23 cellular contexts compared by ENCODE assay signal in genomic region chr18:49795612-49796552, GRCh38. TPM values are rescaled to one million over a fixed set of nuclear protein-coding genes. Genes with fewer than 3 reads are reported as not detected.
A peak's percentile ranks its signal among the peaks of the same experiment; 100 is the strongest.
DNase-seq lines count a peak whose midpoint lies in the region; ATAC-seq, FAIRE-seq and TF ChIP-seq lines count a peak whose summit lies in the region.
"Had no signal": no experiment of that assay in that cellular context is flagged by ENCODE, and none has a peak within 500 bp of the region (broad histone marks: within the 10 kb centered on the region; RNA-seq: fewer than 3 reads in every experiment).

No MANE protein-coding gene starts in this region.

- CTCF ChIA-PET in SK-N-SH (lab: Yijun Ruan, JAX), result interaction anchor here (0.7 to 2.0 kb wide), 2 partner anchors 11 to 27 kb away, joined by 3 to 8 read pairs; no protein-coding TSS in a partner anchor

- H3K9me3 Mint-ChIP-seq in activated naive CD8-positive, alpha-beta T cell treated with anti-CD3 and anti-CD28 coated beads, Interleukin-2, amount 10 ng/mL, durations not matched to agents 7 days and 5 days, result no peaks in the 10 kb centered on the region
- H3K9me3 Mint-ChIP-seq: HFFc6; T-helper 1 cell treated with Interleukin-12 subunit alpha and Interleukin-12 subunit beta and Interleukin-4 antibody, amounts not matched to agents 30 μg/mL and 1 μg/mL, for 36 hours had no signal

- no peak overlapping the region; a peak in 1 of 4 replicates for H3K27ac ChIP-seq in SK-N-SH (ENCODE audit: low read depth in 2 of 2, low read length in 1 of 2)
- H3K27ac ChIP-seq in GM23248, result no peak overlapping the region
- H3K27ac ChIP-seq: 22Rv1, thoracic aorta had no signal

- peaks cover 20% of the 10 kb centered on the region for H3K4me1 Mint-ChIP-seq in activated naive CD8-positive, alpha-beta T cell treated with anti-CD3 and anti-CD28 coated beads, Interleukin-2, amount 10 ng/mL, durations not matched to agents 7 days and 5 days

- H3F3A ChIP-seq in SK-N-SH (replicated peaks; ENCODE audit: insufficient read depth), result peaks cover 12% of the 10 kb centered on the region
- H3F3A ChIP-seq in GM23248 (ENCODE audit: insufficient read depth), result no peaks in the 10 kb centered on the region

- no peak for DNase-seq in SK-N-SH
- peak; percentile 21 for DNase-seq in GM23248
- DNase-seq in activated naive CD8-positive, alpha-beta T cell treated with anti-CD3 and anti-CD28 coated beads, Interleukin-2, amount 10 ng/mL, durations not matched to agents 7 days and 5 days, result no peak
- DNase-seq in kidney glomerular epithelial cell (lab: John Stamatoyannopoulos, UW), result peak; percentile 9
- no peak for DNase-seq in GM19239 (ENCODE audit: insufficient read length, low spot score)
- DNase-seq in NCI-H510A treated with DMSO at 0.1 percent for 48 hours (lab: John Stamatoyannopoulos, UW), result no peak
- DNase-seq: activated CD4-positive, CD25-positive, alpha-beta regulatory T cell treated with anti-CD3 and anti-CD28 coated beads, Interleukin-2, amount 50 U/mL, for 72 hours; erythroblast; HFFc6; Kasumi-1; NCI-H146; NCI-H446; NCI-H82; stimulated activated CD4-positive, alpha-beta T cell treated with anti-CD3 and anti-CD28 coated beads, Interleukin-15, amount 100 ng/mL, for 24 hours; stimulated activated naive CD4-positive, alpha-beta T cell had no signal

- no peaks in the 10 kb centered on the region for H3K27me3 Mint-ChIP-seq in activated naive CD8-positive, alpha-beta T cell treated with anti-CD3 and anti-CD28 coated beads, Interleukin-2, amount 10 ng/mL, durations not matched to agents 7 days and 5 days
- H3K27me3 Mint-ChIP-seq: progenitor cell of endocrine pancreas had no signal

- H3K4me2 ChIP-seq in SK-N-SH, result no peak overlapping the region
- no peak overlapping the region for H3K4me2 ChIP-seq in GM23248 (ENCODE audit: unreplicated experiment)

- H3K4me3 Mint-ChIP-seq in activated naive CD8-positive, alpha-beta T cell treated with anti-CD3 and anti-CD28 coated beads, Interleukin-2, amount 10 ng/mL, durations not matched to agents 7 days and 5 days, result peak overlapping the region; percentile 30
- H3K4me3 Mint-ChIP-seq: HFFc6; T-helper 1 cell treated with Interleukin-12 subunit alpha and Interleukin-12 subunit beta and Interleukin-4 antibody, amounts not matched to agents 30 μg/mL and 1 μg/mL, for 36 hours had no signal

- no peak for TF ChIP-seq RAD21 in SK-N-SH (IDR thresholded peaks at IDR 0.05; ENCODE audit: low read length)

- H3K9me2 ChIP-seq in SK-N-SH (no peaks in the 10 kb centered on the region), GM23248 (ENCODE audit: insufficient read depth) (no peaks in the 10 kb centered on the region)

- H3K27ac Mint-ChIP-seq in activated naive CD8-positive, alpha-beta T cell treated with anti-CD3 and anti-CD28 coated beads, Interleukin-2, amount 10 ng/mL, durations not matched to agents 7 days and 5 days, result peak overlapping the region; percentile 3
- H3K27ac Mint-ChIP-seq: HFFc6; T-helper 1 cell treated with Interleukin-12 subunit alpha and Interleukin-12 subunit beta and Interleukin-4 antibody, amounts not matched to agents 30 μg/mL and 1 μg/mL, for 36 hours had no signal

- peaks cover 54% of the 10 kb centered on the region for H3K36me3 Mint-ChIP-seq in activated naive CD8-positive, alpha-beta T cell treated with anti-CD3 and anti-CD28 coated beads, Interleukin-2, amount 10 ng/mL, durations not matched to agents 7 days and 5 days

- H4K20me1 ChIP-seq in SK-N-SH (ENCODE audit: insufficient read depth) (no peaks in the 10 kb centered on the region), GM23248 (ENCODE audit: insufficient read depth) (no peaks in the 10 kb centered on the region)

- no peak for TF ChIP-seq CTCF in SK-N-SH (IDR thresholded peaks at IDR 0.05)

- H2AFZ ChIP-seq in SK-N-SH (ENCODE audit: low read depth), result no peak overlapping the region
- H2AFZ ChIP-seq in GM23248, result no peak overlapping the region

- H3K9ac ChIP-seq in SK-N-SH, result no peak overlapping the region
- no peak overlapping the region for H3K9ac ChIP-seq in GM23248

- WGBS in SK-N-SH (ENCODE audit: low lambda C conversion rate), result 92% methylated on average over 7 of the region's 7 CpGs
- WGBS in GM23248 (ENCODE audit: low coverage in 1 of 2, low lambda C conversion rate in 2 of 2, missing lambda C conversion rate in 2 of 2), 2 experiments, result 97 to 100% methylated on average over 7 of the region's 7 CpGs

- no peak for ATAC-seq in SK-N-SH treated with all-trans-retinoic acid at 6 μM for 48 hours
- no peak for ATAC-seq in activated naive CD8-positive, alpha-beta T cell treated with anti-CD3 and anti-CD28 coated beads, Interleukin-2, amount 10 ng/mL, durations not matched to agents 7 days and 5 days (ENCODE audit: low read depth)
- no peak for ATAC-seq in HG03460 (IDR thresholded peaks at IDR 0.05; ENCODE audit: unreplicated experiment)

- H3K27me3 ChIP-seq in SK-N-SH (ENCODE audit: insufficient read depth) (no peaks in the 10 kb centered on the region), GM23248 (replicated peaks; ENCODE audit: insufficient read depth) (no peaks in the 10 kb centered on the region)

- H3K4me1 ChIP-seq in SK-N-SH (ENCODE audit: control insufficient read depth in 1 of 2, insufficient read depth in 2 of 2, low read depth in 1 of 2, low read length in 1 of 2), result peaks cover 0 to 6% of the 10 kb centered on the region in 2 experiments; a peak in 1 of 4 replicates
- H3K4me1 ChIP-seq in GM23248 (ENCODE audit: insufficient read depth), result no peaks in the 10 kb centered on the region

- no peak for TF ChIP-seq EP300 in SK-N-SH (IDR thresholded peaks at IDR 0.05; ENCODE audit: borderline replicate concordance in 1 of 2, low read depth in 1 of 2, low read length in 1 of 2)

- in situ Hi-C loops in GM23248 (cut with MboI), result no loop called here

- H3K79me2 ChIP-seq in SK-N-SH (ENCODE audit: insufficient read depth), result no peaks in the 10 kb centered on the region
- peaks cover 21% of the 10 kb centered on the region; the same call in 1 of the 2 replicates for H3K79me2 ChIP-seq in GM23248 (ENCODE audit: insufficient read depth)

- no peak overlapping the region for H3K4me3 ChIP-seq in SK-N-SH (ENCODE audit: low read depth in 2 of 2, low read length in 1 of 2)
- H3K4me3 ChIP-seq in GM23248, result no peak overlapping the region
- H3K4me3 ChIP-seq: thoracic aorta had no signal

- POLR2A ChIA-PET in SK-N-SH (lab: Yijun Ruan, JAX), result no interaction called here
- POLR2A ChIA-PET in activated naive CD8-positive, alpha-beta T cell treated with anti-CD3 and anti-CD28 coated beads, Interleukin-2, amount 10 ng/mL, durations not matched to agents 7 days and 5 days (lab: Charles Lee), result interaction anchor here (0.9 to 1.0 kb wide), 2 partner anchors 17 to 63 kb away, joined by 4 to 5 read pairs; no protein-coding TSS in a partner anchor

- peaks cover 65 to 72% of the 10 kb centered on the region in 2 experiments for H3K36me3 ChIP-seq in SK-N-SH (replicated peaks in 1 of 2; ENCODE audit: control insufficient read depth in 1 of 2, insufficient read depth in 2 of 2, low read length in 1 of 2)
- peaks cover 47% of the 10 kb centered on the region for H3K36me3 ChIP-seq in GM23248 (ENCODE audit: low read depth)

- H3K9me3 ChIP-seq in SK-N-SH, result no peaks in the 10 kb centered on the region
- no peaks in the 10 kb centered on the region for H3K9me3 ChIP-seq in GM23248 (ENCODE audit: low read depth)
- H3K9me3 ChIP-seq: thoracic aorta had no signal

- FAIRE-seq in GM19239 (lab: Jason Lieb, UNC), result no peak
- FAIRE-seq: GM12892, urothelium cell line had no signal

TF ChIP-seq in SK-N-SH, 30 proteins besides CTCF, POLR2A, EP300 and RAD21 (continues in another document):
- TF ChIP-seq SIN3A (IDR thresholded peaks at IDR 0.05; ENCODE audit: borderline replicate concordance, low read depth, low read length) (no peak), FOXM1 (IDR thresholded peaks at IDR 0.05; ENCODE audit: low read depth) (no peak)

TF ChIP-seq in SK-N-SH treated with all-trans-retinoic acid at 6 μM for 48 hours, 23 proteins besides CTCF, POLR2A, EP300 and RAD21 (continues in another document):
- TF ChIP-seq CREB5 (CRISPR knock-in tag; IDR thresholded peaks at IDR 0.05; ENCODE audit: low read depth), result no peak
- no peak for TF ChIP-seq ZFP30 (CRISPR knock-in tag; IDR thresholded peaks at IDR 0.05)
- TF ChIP-seq CSRNP3 (CRISPR knock-in tag; IDR thresholded peaks at IDR 0.05), result no peak
- no peak for TF ChIP-seq ZNF70 (CRISPR knock-in tag; IDR thresholded peaks at IDR 0.05)
- TF ChIP-seq RARB (CRISPR knock-in tag; IDR thresholded peaks at IDR 0.05), result no peak
- TF ChIP-seq ZNF8 (CRISPR knock-in tag; IDR thresholded peaks at IDR 0.05), result no peak
- TF ChIP-seq TOX (CRISPR knock-in tag; IDR thresholded peaks at IDR 0.05; ENCODE audit: borderline replicate concordance), result no peak
- no peak for TF ChIP-seq GLIS3 (CRISPR knock-in tag; IDR thresholded peaks at IDR 0.05)
- TF ChIP-seq SNAI2 (CRISPR knock-in tag; IDR thresholded peaks at IDR 0.05), result no peak

RNA-seq across cellular contexts. Expression of gene ACAA2, which starts 17.5 kb away (rescaled TPM):
- 29.3 and 34.9 TPM in 2 replicates for polyA plus RNA-seq in SK-N-SH (2012; rRNA removed)
- polyA plus RNA-seq in SK-N-SH (2012; cell fraction: cytosol; rRNA removed), result 53.4 and 60.7 TPM in 2 replicates
- polyA plus RNA-seq in SK-N-SH (2012; cell fraction: nucleus; rRNA removed), result 28.1 and 33.0 TPM in 2 replicates
- 50.3 and 55.6 TPM in 2 replicates for total RNA-seq in GM23248 (2014; rRNA removed; shearing (Covaris generic))
- 94.8 and 99.6 TPM in 2 replicates for polyA plus RNA-seq in GM23248 (2016; fragmentation: Nextera tagmentation; extraction: Ambion mirVana)
- 10 to 100 TPM; 83.3 to 86.9 TPM for total RNA-seq in activated naive CD8-positive, alpha-beta T cell treated with anti-CD3 and anti-CD28 coated beads, Interleukin-2, amount 10 ng/mL, durations not matched to agents 7 days and 5 days

Comparison
In these comparisons a context has a peak if more than half of its experiments do, and no peak if none do; other contexts are left out.
1. DNase-seq: peak in GM23248 (single experiment) and kidney glomerular epithelial cell (single experiment); none in SK-N-SH (single experiment), activated naive CD8-positive, alpha-beta T cell treated with anti-CD3 and anti-CD28 coated beads, Interleukin-2, amount 10 ng/mL, durations not matched to agents 7 days and 5 days (single experiment), GM19239 (single experiment) and NCI-H510A treated with DMSO at 0.1 percent for 48 hours (single experiment).